In the genomic region with DNA sequence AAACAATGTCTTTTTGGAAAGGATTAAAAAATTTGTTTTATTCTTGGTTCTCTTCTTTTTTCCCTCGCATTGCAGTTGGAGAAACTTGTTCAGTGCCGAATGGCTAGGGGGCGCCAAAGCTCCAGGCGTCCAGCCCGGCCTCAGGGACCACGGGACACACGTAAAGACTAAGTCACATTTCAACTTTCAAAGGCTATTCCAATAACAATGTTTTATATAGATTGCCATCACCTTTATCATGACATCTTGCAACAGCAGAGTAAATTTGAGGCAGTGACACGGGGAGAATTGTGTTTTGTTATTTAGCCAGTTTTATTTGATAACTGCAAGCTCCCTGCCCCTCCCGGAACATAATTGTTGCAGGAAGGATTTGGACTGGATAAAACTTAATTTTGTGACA, we compare ENCODE assay signal across 8 cellular contexts. TPM values are rescaled to one million over a fixed set of nuclear protein-coding genes. Genes with fewer than 3 reads are reported as not detected.
DNase-seq lines count a peak whose midpoint lies in the region; ATAC-seq and TF ChIP-seq lines count a peak whose summit lies in the region.

No MANE protein-coding gene starts in this region.

- TF ChIP-seq CTCF in GM06990 (IDR thresholded peaks at IDR 0.05; ENCODE audit: insufficient read depth, low read length, poor library complexity, severe bottlenecking) (peak; percentile 93), RWPE1 (conservative IDR thresholded peaks at IDR 0.05; ENCODE audit: low read depth) (peak; percentile 92), right atrium auricular region (IDR thresholded peaks at IDR 0.05) (peak; percentile 92 to 95)

- H3K36me3 ChIP-seq in GM06990 (ENCODE audit: control insufficient read depth, insufficient read depth, low read length) (no peaks in the 10 kb centered on the region), HUES64 (ENCODE audit: insufficient read depth, low read length) (no peaks in the 10 kb centered on the region), right atrium auricular region (no peaks in the 10 kb centered on the region)

- no peak overlapping the region for H3K9ac ChIP-seq in HUES64 (ENCODE audit: low read depth, low read length)

- 10% methylated on average over 9 of the region's 9 CpGs for WGBS in HUES64

- no peak overlapping the region for H3K4me3 ChIP-seq in GM06990 (replicated peaks; ENCODE audit: low read depth, low read length)
- H3K4me3 ChIP-seq in HUES64 (ENCODE audit: low read length), result peak overlapping the region; percentile 66
- H3K4me3 ChIP-seq in right atrium auricular region, result peak overlapping the region in 1 of 2 donors; percentile 56

- H3K27ac ChIP-seq in HUES64 (ENCODE audit: low read depth, low read length), result no peak overlapping the region
- no peak overlapping the region for H3K27ac ChIP-seq in RWPE1
- H3K27ac ChIP-seq in right atrium auricular region, result peak overlapping the region in 1 of 2 donors; percentile 20

- H3K9me3 ChIP-seq in HUES64 (ENCODE audit: insufficient read depth, low read depth, low read length) (no peaks in the 10 kb centered on the region), right atrium auricular region (no peaks in the 10 kb centered on the region)

- H3K27me3 ChIP-seq in GM06990 (replicated peaks; ENCODE audit: control insufficient read depth, insufficient read depth, low read length) (peaks cover 3% of the 10 kb centered on the region), HUES64 (ENCODE audit: insufficient read depth, low read length) (peaks cover 47% of the 10 kb centered on the region), right atrium auricular region (no peaks in the 10 kb centered on the region)

- CTCF ChIA-PET in RWPE1 (lab: Yijun Ruan, JAX), result interaction anchor here (0.5 to 2.4 kb wide), 18 partner anchors 53 to 1212 kb away, joined by 3 to 11 read pairs (median 4); no protein-coding TSS in a partner anchor

- peaks cover 19% of the 10 kb centered on the region; the same call in 1 of the 2 replicates for H3K4me1 ChIP-seq in HUES64 (ENCODE audit: insufficient read depth, low read length)
- H3K4me1 ChIP-seq in right atrium auricular region, result peaks cover 0 to 46% of the 10 kb centered on the region in 2 donors

- POLR2A ChIA-PET in RWPE1 (lab: Yijun Ruan, JAX; ENCODE audit: low non-redundant PET), result no interaction called here

- DNase-seq in GM06990 (ENCODE audit: extremely low read depth, insufficient read length) (peak; percentile 39), RWPE1 (ENCODE audit: low spot score) (peak; percentile 50), amygdala (lab: John Stamatoyannopoulos, UW) (peak in 34 of 56 donors; percentile 5 to 79 (median 41)), right atrium auricular region (ENCODE audit: low spot score) (peak; percentile 84), retina (peak; percentile 83)

- ATAC-seq in HG03439 (IDR thresholded peaks at IDR 0.05; ENCODE audit: unreplicated experiment) (no peak), GM21737 (IDR thresholded peaks at IDR 0.05; ENCODE audit: unreplicated experiment) (no peak)

RNA-seq across cellular contexts. Expression of a gene that starts 2.2 kb away (rescaled TPM):
- 10.3 TPM for polyA plus RNA-seq in HUES64 (2013, experiment 1 of 2)
- polyA plus RNA-seq in HUES64 (2013, experiment 2 of 2), result 10.5 TPM
- 100 to 1,000 TPM; 122 to 251 TPM for total RNA-seq in right atrium auricular region

RNA-seq across cellular contexts. Expression of a gene that starts 35.0 kb away (rescaled TPM):
- not detected for polyA plus RNA-seq in HUES64 (2013, experiment 1 of 2)
- not detected for polyA plus RNA-seq in HUES64 (2013, experiment 2 of 2)
- 1 to 10 TPM in 1 of 2 donors, not detected in 1; 1.6 TPM for total RNA-seq in right atrium auricular region

RNA-seq across cellular contexts. Expression of a gene that starts 50.4 kb away (rescaled TPM):
- not detected for polyA plus RNA-seq in HUES64 (2013, experiment 1 of 2)
- polyA plus RNA-seq in HUES64 (2013, experiment 2 of 2), result not detected
- not detected for total RNA-seq in right atrium auricular region
